Comparison of ENCODE assay signal across 8 cellular contexts in genomic region chr7:157397751-157398691, GRCh38.
DNase-seq lines count a peak whose midpoint lies in the region; ATAC-seq, FAIRE-seq and TF ChIP-seq lines count a peak whose summit lies in the region.

No MANE protein-coding gene starts in this region.

- peaks cover 55 to 88% (median 79%) of the 10 kb centered on the region in 11 experiments for H3K36me3 ChIP-seq in BLaER1 treated with 17β-estradiol and CSF1 and Interleukin-3, amounts not matched to agents 10 nM and 100 nM
- no peaks in the 10 kb centered on the region for H3K36me3 ChIP-seq in breast epithelium
- peaks cover 0 to 58% of the 10 kb centered on the region in 2 donors for H3K36me3 ChIP-seq in left lung

- H3K27ac ChIP-seq in BLaER1 treated with 17β-estradiol and CSF1 and Interleukin-3, amounts not matched to agents 10 nM and 100 nM: peak overlapping the region in 9 of 11 experiments; percentile 63 to 94 (median 86); a peak in 18 of 22 replicates
- H3K27ac ChIP-seq in breast epithelium (peak overlapping the region; percentile 40 to 43), left lung (peak overlapping the region; percentile 24 to 41)

- peaks cover 9 to 100% (median 64%) of the 10 kb centered on the region in 11 experiments; a peak in 18 of 22 replicates for H4K20me1 ChIP-seq in BLaER1 treated with 17β-estradiol and CSF1 and Interleukin-3, amounts not matched to agents 10 nM and 100 nM

- H3K4me3 ChIP-seq in BLaER1 treated with 17β-estradiol and CSF1 and Interleukin-3, amounts not matched to agents 10 nM and 100 nM: peak overlapping the region in 3 of 10 experiments; percentile 7 to 37 (median 9); a peak in 1 of 20 replicates
- H3K4me3 ChIP-seq in breast epithelium: no peak overlapping the region
- H3K4me3 ChIP-seq in left lung: no peak overlapping the region

- H3K9ac ChIP-seq in BLaER1 treated with 17β-estradiol and CSF1 and Interleukin-3, amounts not matched to agents 10 nM and 100 nM: peak overlapping the region in 10 of 11 experiments; percentile 37 to 64 (median 50); a peak in 19 of 22 replicates

- TF ChIP-seq POLR2A in breast epithelium (IDR thresholded peaks at IDR 0.05): no peak

- ATAC-seq in GM19043 (IDR thresholded peaks at IDR 0.05; ENCODE audit: low read depth, unreplicated experiment) (peak; percentile 45), left lung (peak; percentile 85), HG03097 (IDR thresholded peaks at IDR 0.05; ENCODE audit: low FRiP score, unreplicated experiment) (no peak)

- TF ChIP-seq CTCF in breast epithelium (IDR thresholded peaks at IDR 0.05) (no peak), left lung (IDR thresholded peaks at IDR 0.05) (no peak)

- DNase-seq in NCI-H748 (lab: John Stamatoyannopoulos, UW; ENCODE audit: unreplicated experiment) (peak; percentile 55), breast epithelium (ENCODE audit: low spot score in 2 of 2) (no peak), left lung (peak in 1 of 2 donors; percentile 67), urothelium cell line (ENCODE audit: low spot score) (peak; percentile 40), GF-D8 (lab: John Stamatoyannopoulos, UW) (no peak)

- H3K9me3 ChIP-seq in BLaER1 treated with 17β-estradiol and CSF1 and Interleukin-3, amounts not matched to agents 10 nM and 100 nM (replicated peaks in 1 of 11): peaks cover 0 to 9% (median 0%) of the 10 kb centered on the region in 11 experiments; a peak in 1 of 22 replicates
- no peaks in the 10 kb centered on the region for H3K9me3 ChIP-seq in breast epithelium
- no peaks in the 10 kb centered on the region for H3K9me3 ChIP-seq in left lung

- H3K27me3 ChIP-seq in BLaER1 treated with 17β-estradiol and CSF1 and Interleukin-3, amounts not matched to agents 10 nM and 100 nM: no peaks in the 10 kb centered on the region
- H3K27me3 ChIP-seq in breast epithelium (no peaks in the 10 kb centered on the region), left lung (no peaks in the 10 kb centered on the region)

- peaks cover 47 to 100% (median 89%) of the 10 kb centered on the region in 10 experiments for H3K4me1 ChIP-seq in BLaER1 treated with 17β-estradiol and CSF1 and Interleukin-3, amounts not matched to agents 10 nM and 100 nM
- H3K4me1 ChIP-seq in breast epithelium (no peaks in the 10 kb centered on the region), left lung (peaks cover 9 to 43% of the 10 kb centered on the region in 2 donors)

- FAIRE-seq in urothelium cell line (lab: Jason Lieb, UNC): no peak

- intact Hi-C loops in breast epithelium (cut with DNase I; ENCODE audit: low total_unique reads) (no loop called here), left lung (cut with DNase I) (no loop called here)

- peak overlapping the region; percentile 58 to 97 (median 75) for H3K4me2 ChIP-seq in BLaER1 treated with 17β-estradiol and CSF1 and Interleukin-3, amounts not matched to agents 10 nM and 100 nM

Comparison
In these comparisons a context has a peak if more than half of its experiments do, and no peak if none do; other contexts are left out.
1. H3K27ac ChIP-seq: peak in every context shown above with its lines; median percentile 86 in BLaER1 treated with 17β-estradiol and CSF1 and Interleukin-3, amounts not matched to agents 10 nM and 100 nM; 42 in breast epithelium; 32 in left lung.
2. DNase-seq: peak in NCI-H748 (single experiment) and urothelium cell line (single experiment); none in breast epithelium (0 of 2) and GF-D8 (single experiment).